16 cellular contexts compared by ENCODE assay signal in genomic region chr6:150783818-150784217, GRCh38.
"Had no signal": no experiment of that assay in that cellular context is flagged by ENCODE, and none has a peak within 500 bp of the region (broad histone marks: within the 10 kb centered on the region; RNA-seq: fewer than 3 reads in every experiment).

No MANE protein-coding gene starts in this region.

- H3K27ac ChIP-seq: gastroesophageal sphincter, ovary had no signal

- H3K36me3 ChIP-seq: gastroesophageal sphincter, ovary had no signal

- DNase-seq: cortex of kidney; effector memory CD4-positive, alpha-beta T cell; foreskin fibroblast; glutamatergic neuron; kidney; left colon; mammary epithelial cell; naive thymus-derived CD8-positive, alpha-beta T cell; ovary; right cardiac atrium; stimulated activated CD4-positive, alpha-beta T cell treated with anti-CD3 and anti-CD28 coated beads, Interleukin-2, amount 100 ng/mL, for 48 hours; stimulated activated naive CD4-positive, alpha-beta T cell treated with Interleukin-2 at 50 U/mL for 16 hours; trophoblast cell had no signal

- H3K4me1 ChIP-seq: gastroesophageal sphincter had no signal

- H3K27me3 ChIP-seq: gastroesophageal sphincter, ovary had no signal

- H3K9me3 ChIP-seq: ovary had no signal

- H3K4me3 ChIP-seq: gastroesophageal sphincter, ovary, smooth muscle cell had no signal

- ATAC-seq: esophagus mucosa; gastroesophageal sphincter; left colon; naive thymus-derived CD8-positive, alpha-beta T cell had no signal
